1 cellular context compared by ENCODE assay signal in genomic region chr16:13961099-13961811, GRCh38.
TF ChIP-seq lines count a peak whose summit lies in the region.

No MANE protein-coding gene starts in this region.

TF ChIP-seq in A549, 52 proteins besides CTCF, POLR2A, EP300 and RAD21 (continued from another document):
- no peak for TF ChIP-seq REST (IDR thresholded peaks at IDR 0.05)
- no peak for TF ChIP-seq NFE2L2 (conservative IDR thresholded peaks at IDR 0.05; ENCODE audit: low read length)
